Comparison of ENCODE assay signal across 9 cellular contexts in genomic region chr3:186784820-186785516, GRCh38. TPM values are rescaled to one million over a fixed set of nuclear protein-coding genes. Genes with fewer than 3 reads are reported as not detected.
DNase-seq lines count a peak whose midpoint lies in the region; ATAC-seq, FAIRE-seq and TF ChIP-seq lines count a peak whose summit lies in the region.
"Had no signal": no experiment of that assay in that cellular context is flagged by ENCODE, and none has a peak within 500 bp of the region (broad histone marks: within the 10 kb centered on the region; RNA-seq: fewer than 3 reads in every experiment).

No MANE protein-coding gene starts in this region.

- TF ChIP-seq CTCF in NB4 (IDR thresholded peaks at IDR 0.05; ENCODE audit: low read depth, low read length): no peak
- TF ChIP-seq CTCF in endodermal cell (conservative IDR thresholded peaks at IDR 0.05): no peak
- TF ChIP-seq CTCF in osteocyte (IDR thresholded peaks at IDR 0.05): no peak

- peaks cover 2% of the 10 kb centered on the region for H3K27me3 ChIP-seq in endodermal cell (ENCODE audit: control insufficient read depth, insufficient read depth, low read length, poor library complexity, severe bottlenecking)

- peak overlapping the region; percentile 99 for H3K4me3 ChIP-seq in NB4 (ENCODE audit: low read depth, low read length)
- H3K4me3 ChIP-seq in endodermal cell (ENCODE audit: low read length): peak overlapping the region; percentile 94

- FAIRE-seq in H54 (lab: Jason Lieb, UNC): no peak

- no peaks in the 10 kb centered on the region for H3K9me3 ChIP-seq in endodermal cell (ENCODE audit: control insufficient read depth, low read length)

- H3K36me3 Mint-ChIP-seq in endodermal cell (ENCODE audit: low read depth) (peaks cover 57% of the 10 kb centered on the region), osteocyte (ENCODE audit: unreplicated experiment) (peaks cover 57% of the 10 kb centered on the region)

- DNase-seq in EL: peak; percentile 13
- DNase-seq in NB4 (ENCODE audit: low read depth): no peak
- DNase-seq in endodermal cell: no peak
- DNase-seq in osteocyte (ENCODE audit: extremely low spot score, unreplicated experiment): no peak
- no peak for DNase-seq in NCI-H2227 treated with DMSO at 0.1 percent for 48 hours (lab: John Stamatoyannopoulos, UW)
- no peak for DNase-seq in H54 (ENCODE audit: insufficient read length, low spot score)
- no peak for DNase-seq in activated effector memory CD4-positive, alpha-beta T cell treated with Interleukin-2 at 50 U/mL for 16 hours

- H3K27ac Mint-ChIP-seq in endodermal cell (peak overlapping the region; percentile 99), osteocyte (ENCODE audit: unreplicated experiment) (peak overlapping the region; percentile 100)

- no peak overlapping the region for H3K27ac ChIP-seq in endodermal cell (ENCODE audit: low read depth, low read length)

- no peaks in the 10 kb centered on the region for H3K4me1 ChIP-seq in endodermal cell (ENCODE audit: control insufficient read depth, insufficient read depth, low read length)

- WGBS in endodermal cell (ENCODE audit: insufficient coverage in 1 of 2, insufficient read length in 1 of 2), 2 experiments: 12 to 14% methylated on average over 6 to 7 of the region's 7 CpGs

- H3K4me3 Mint-ChIP-seq in endodermal cell: peak overlapping the region; percentile 99
- H3K4me3 Mint-ChIP-seq in osteocyte (ENCODE audit: unreplicated experiment): peak overlapping the region; percentile 96

- H3K4me1 Mint-ChIP-seq in endodermal cell (peaks cover 26% of the 10 kb centered on the region), osteocyte (ENCODE audit: unreplicated experiment) (peaks cover 57% of the 10 kb centered on the region)

- H3K27me3 Mint-ChIP-seq in endodermal cell (ENCODE audit: insufficient read depth) (peaks cover 16% of the 10 kb centered on the region), osteocyte (ENCODE audit: unreplicated experiment) (no peaks in the 10 kb centered on the region)

- no peak for ATAC-seq in GM21381 (IDR thresholded peaks at IDR 0.05; ENCODE audit: unreplicated experiment)

- H3K9me3 Mint-ChIP-seq in endodermal cell: no peaks in the 10 kb centered on the region
- no peaks in the 10 kb centered on the region for H3K9me3 Mint-ChIP-seq in osteocyte (ENCODE audit: unreplicated experiment)

- H3K9ac ChIP-seq in endodermal cell (ENCODE audit: extremely low read depth, low read length, poor library complexity, severe bottlenecking): peak overlapping the region; percentile 100

- TF ChIP-seq POLR2A in NB4 (IDR thresholded peaks at IDR 0.05; ENCODE audit: extremely low read depth, insufficient read length): no peak
- no peak for TF ChIP-seq POLR2A in H54 (IDR thresholded peaks at IDR 0.05; ENCODE audit: low read depth, low read length)

- H3K36me3 ChIP-seq in endodermal cell (ENCODE audit: control insufficient read depth, insufficient read depth, low read length): peaks cover 60% of the 10 kb centered on the region

RNA-seq across cellular contexts. Expression of gene EIF4A2, which starts 1.6 kb away (rescaled TPM):
- 100 to 1,000 TPM; 329 TPM for total RNA-seq in endodermal cell
- 599 TPM for polyA plus RNA-seq in endodermal cell (2013, experiment 1 of 2)
- 546 TPM for polyA plus RNA-seq in endodermal cell (2013, experiment 2 of 2)
- 356 and 408 TPM in 2 replicates for total RNA-seq in osteocyte

RNA-seq across cellular contexts. Expression of gene RFC4, which starts 21.3 kb away (rescaled TPM):
- total RNA-seq in endodermal cell (100 to 1,000 TPM in 1 of 2 donors, 10 to 100 TPM in 1; 57.6 to 111 TPM), osteocyte (17.2 and 18.1 TPM in 2 replicates)
- polyA plus RNA-seq in endodermal cell (2013, experiment 1 of 2): 105 TPM
- polyA plus RNA-seq in endodermal cell (2013, experiment 2 of 2): 92.0 TPM

RNA-seq across cellular contexts. Expression of gene ADIPOQ, which starts 57.5 kb away (rescaled TPM):
- total RNA-seq in endodermal cell (not detected), osteocyte (not detected in 2 replicates)
- not detected for polyA plus RNA-seq in endodermal cell (2013, experiment 1 of 2)
- polyA plus RNA-seq in endodermal cell (2013, experiment 2 of 2): not detected
- total RNA-seq: LHCN-M2 had no signal
